ENCODE assay signal across 29 cellular contexts in the genomic region with DNA sequence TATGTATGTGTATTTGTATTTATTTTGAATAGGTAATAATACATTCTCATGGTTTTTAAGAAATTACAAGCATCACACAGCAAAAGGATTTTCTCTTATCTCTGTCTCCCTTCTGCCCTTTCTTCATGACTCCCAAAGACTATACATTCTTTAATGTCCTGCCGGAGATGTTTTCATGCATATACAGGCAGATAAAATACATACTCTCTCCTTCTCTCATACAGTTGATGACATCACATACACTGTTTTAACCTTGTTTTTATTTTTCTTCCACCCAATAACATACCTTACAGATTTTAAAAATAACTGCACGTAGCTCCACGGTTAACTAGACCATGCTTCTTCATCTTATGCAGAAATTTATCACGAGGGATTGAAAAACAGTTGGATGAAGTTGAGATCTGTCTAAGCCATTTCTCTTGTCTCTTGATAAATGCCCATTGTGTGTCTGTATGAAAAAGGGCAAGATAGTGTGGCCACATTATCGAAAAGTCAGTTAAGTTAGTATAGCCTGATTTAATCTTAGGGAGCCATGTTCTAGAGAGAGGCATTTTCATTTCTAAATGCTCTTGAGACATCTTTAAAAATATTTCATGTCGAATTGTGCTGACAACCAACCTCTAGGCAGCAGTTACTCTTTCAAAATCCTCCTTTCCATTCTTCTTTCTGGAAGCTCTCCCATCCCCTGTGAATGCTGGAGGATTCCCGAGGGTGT.
"Had no signal": no experiment of that assay in that cellular context is flagged by ENCODE, and none has a peak within 500 bp of the region (broad histone marks: within the 10 kb centered on the region; RNA-seq: fewer than 3 reads in every experiment).

No MANE protein-coding gene starts in this region.

- H3K4me3 Mint-ChIP-seq: dendritic cell treated with granulocyte-macrophage colony-stimulating factor and Interleukin-4, amounts not matched to agents 40 ng/mL and 50 ng/mL, for 4 days; endodermal cell; naive thymus-derived CD4-positive, alpha-beta T cell; nephron; stimulated activated naive CD8-positive, alpha-beta T cell treated with anti-CD3 and anti-CD28 coated beads, Interleukin-15, amount 100 ng/mL, for 72 hours had no signal

- H3K9me3 ChIP-seq: colonic mucosa, gastroesophageal sphincter, left lung, prostate gland, sigmoid colon, suprapubic skin, transverse colon, upper lobe of right lung, uterus had no signal

- H3K4me1 Mint-ChIP-seq: endodermal cell; naive thymus-derived CD4-positive, alpha-beta T cell; stimulated activated naive CD8-positive, alpha-beta T cell treated with anti-CD3 and anti-CD28 coated beads, Interleukin-15, amount 100 ng/mL, for 72 hours had no signal

- H3K36me3 Mint-ChIP-seq: naive thymus-derived CD4-positive, alpha-beta T cell had no signal

- H3K4me3 ChIP-seq: colonic mucosa, esophagus muscularis mucosa, gastroesophageal sphincter, heart left ventricle, hepatocyte, left lung, prostate gland, right atrium auricular region, sigmoid colon, suprapubic skin, transverse colon, upper lobe of right lung, uterus had no signal

- ATAC-seq: foreskin keratinocyte; gastroesophageal sphincter; heart left ventricle; left cardiac atrium; left lung; naive thymus-derived CD4-positive, alpha-beta T cell; stimulated activated naive CD8-positive, alpha-beta T cell treated with anti-CD3 and anti-CD28 coated beads, Interleukin-15, amount 100 ng/mL, for 72 hours; upper lobe of right lung had no signal

- H3K27ac Mint-ChIP-seq: dendritic cell treated with granulocyte-macrophage colony-stimulating factor and Interleukin-4, amounts not matched to agents 40 ng/mL and 50 ng/mL, for 4 days; endodermal cell; naive thymus-derived CD4-positive, alpha-beta T cell; nephron; stimulated activated naive CD8-positive, alpha-beta T cell treated with anti-CD3 and anti-CD28 coated beads, Interleukin-15, amount 100 ng/mL, for 72 hours had no signal

- H3K9me3 Mint-ChIP-seq: dendritic cell treated with granulocyte-macrophage colony-stimulating factor and Interleukin-4, amounts not matched to agents 40 ng/mL and 50 ng/mL, for 4 days; endodermal cell; naive thymus-derived CD4-positive, alpha-beta T cell; stimulated activated naive CD8-positive, alpha-beta T cell treated with anti-CD3 and anti-CD28 coated beads, Interleukin-15, amount 100 ng/mL, for 72 hours had no signal

- H2AFZ ChIP-seq: hepatocyte had no signal

- H3K4me2 ChIP-seq: hepatocyte had no signal

- H3K27ac ChIP-seq: colonic mucosa, epithelial cell of prostate, esophagus muscularis mucosa, foreskin keratinocyte, gastroesophageal sphincter, heart left ventricle, hepatocyte, left lung, prostate gland, right atrium auricular region, sigmoid colon, suprapubic skin, transverse colon, upper lobe of right lung, uterus had no signal

- H3K27me3 ChIP-seq: colonic mucosa, esophagus muscularis mucosa, gastroesophageal sphincter, hepatocyte, left lung, right atrium auricular region, sigmoid colon, transverse colon, upper lobe of right lung, uterus had no signal

- H3K4me1 ChIP-seq: colonic mucosa, esophagus muscularis mucosa, gastroesophageal sphincter, heart left ventricle, left lung, prostate gland, right atrium auricular region, sigmoid colon, suprapubic skin, transverse colon, upper lobe of right lung, uterus had no signal

- DNase-seq: colonic mucosa; effector CD8-positive, alpha-beta T cell; endodermal cell; foreskin keratinocyte; heart left ventricle; left cardiac atrium; left lung; mammary epithelial cell; mesendoderm; midbrain; naive thymus-derived CD4-positive, alpha-beta T cell; nucleus accumbens; sigmoid colon; stimulated activated CD4-positive, alpha-beta T cell treated with anti-CD3 and anti-CD28 coated beads, Interleukin-2, amount 100 ng/mL, for 24 hours; stimulated activated CD4-positive, alpha-beta T cell treated with anti-CD3 and anti-CD28 coated beads, Interleukin-4, amount 100 ng/mL, for 4 hours; stimulated activated naive CD4-positive, alpha-beta T cell; stimulated activated naive CD8-positive, alpha-beta T cell treated with anti-CD3 and anti-CD28 coated beads, Interleukin-15, amount 100 ng/mL, for 72 hours; transverse colon; upper lobe of right lung; uterus had no signal

- H3K79me2 ChIP-seq: hepatocyte had no signal

- H3K36me3 ChIP-seq: colonic mucosa, esophagus muscularis mucosa, gastroesophageal sphincter, heart left ventricle, left lung, prostate gland, right atrium auricular region, sigmoid colon, suprapubic skin, transverse colon, upper lobe of right lung, uterus had no signal
